In genomic region chr7:2461268-2462026, GRCh38 we compare ENCODE assay signal across 2 cellular contexts.
A peak's percentile ranks its signal among the peaks of the same experiment; 100 is the strongest.
TF ChIP-seq lines count a peak whose summit lies in the region.

No MANE protein-coding gene starts in this region.

TF ChIP-seq in Ishikawa, 13 proteins besides CTCF, POLR2A, EP300 and RAD21:
- TF ChIP-seq REST (IDR thresholded peaks at IDR 0.05; ENCODE audit: low read depth) (peak; percentile 76), NFIC (IDR thresholded peaks at IDR 0.05) (no peak), ZBTB7A (IDR thresholded peaks at IDR 0.05; ENCODE audit: low read depth) (0 out of 2 replicates have a peak, but pooled peaks have one; percentile 11)

TF ChIP-seq in GM12878, 131 proteins besides CTCF, POLR2A, EP300 and RAD21:
- TF ChIP-seq ZNF207 (IDR thresholded peaks at IDR 0.05; ENCODE audit: borderline replicate concordance) (no peak), REST (IDR thresholded peaks at IDR 0.05; ENCODE audit: low read depth, low read length) (peak; percentile 26; the same call in 1 of the 2 replicates)
